Comparison of ENCODE assay signal across 10 cellular contexts in genomic region chr4:183100827-183101226, GRCh38. TPM values are rescaled to one million over a fixed set of nuclear protein-coding genes. Genes with fewer than 3 reads are reported as not detected.
DNase-seq lines count a peak whose midpoint lies in the region; ATAC-seq and TF ChIP-seq lines count a peak whose summit lies in the region.
"Had no signal": no experiment of that assay in that cellular context is flagged by ENCODE, and none has a peak within 500 bp of the region (broad histone marks: within the 10 kb centered on the region; RNA-seq: fewer than 3 reads in every experiment).

No MANE protein-coding gene starts in this region.

- TF ChIP-seq CTCF in AG09309 (IDR thresholded peaks at IDR 0.05; ENCODE audit: control insufficient read depth, insufficient read depth, low read depth, low read length, missing control alignments) (no peak), HFFc6 (IDR thresholded peaks at IDR 0.05) (no peak), mucosa of descending colon (IDR thresholded peaks at IDR 0.05) (no peak)

- DNase-seq in AG09309 (ENCODE audit: low read depth) (no peak), HFFc6 (no peak), mucosa of descending colon (no peak), NK-92 (lab: John Stamatoyannopoulos, UW; ENCODE audit: unreplicated experiment) (no peak)
- DNase-seq in central memory CD8-positive, alpha-beta T cell (ENCODE audit: low spot score in 2 of 2) = no peak
- DNase-seq in activated effector memory CD4-positive, alpha-beta T cell treated with Interleukin-2 at 50 U/mL for 16 hours = no peak
- DNase-seq: amygdala had no signal

- no peaks in the 10 kb centered on the region for H3K9me3 ChIP-seq in mucosa of descending colon
- H3K9me3 ChIP-seq: prostate gland had no signal

- H3K27me3 Mint-ChIP-seq in HFFc6 (ENCODE audit: insufficient read depth) = peaks cover 4% of the 10 kb centered on the region
- peaks cover 33% of the 10 kb centered on the region for H3K27me3 Mint-ChIP-seq in central memory CD8-positive, alpha-beta T cell

- H3K4me1 Mint-ChIP-seq in HFFc6 (ENCODE audit: low read depth) = peaks cover 43% of the 10 kb centered on the region
- H3K4me1 Mint-ChIP-seq in central memory CD8-positive, alpha-beta T cell = no peaks in the 10 kb centered on the region

- H3K9me3 Mint-ChIP-seq in HFFc6 = no peaks in the 10 kb centered on the region
- H3K9me3 Mint-ChIP-seq in central memory CD8-positive, alpha-beta T cell = no peaks in the 10 kb centered on the region

- H3K36me3 ChIP-seq in mucosa of descending colon (ENCODE audit: low read depth) = no peaks in the 10 kb centered on the region
- H3K36me3 ChIP-seq: prostate gland had no signal

- peak overlapping the region; percentile 63 for H3K27ac Mint-ChIP-seq in HFFc6
- H3K27ac Mint-ChIP-seq in central memory CD8-positive, alpha-beta T cell (ENCODE audit: low read depth) = no peak overlapping the region

- H3K4me1 ChIP-seq in mucosa of descending colon (ENCODE audit: low read depth) = peaks cover 20% of the 10 kb centered on the region

- ATAC-seq in central memory CD8-positive, alpha-beta T cell (replicated peaks; ENCODE audit: extremely low read depth, poor library complexity, severe bottlenecking) = no peak
- ATAC-seq in mucosa of descending colon = peak; percentile 20
- no peak for ATAC-seq in HG03565 (IDR thresholded peaks at IDR 0.05; ENCODE audit: unreplicated experiment)
- no peak for ATAC-seq in HG03139 (IDR thresholded peaks at IDR 0.05; ENCODE audit: unreplicated experiment)

- intact Hi-C loops in mucosa of descending colon (cut with DNase I, micrococcal nuclease) = no loop called here

- H3K36me3 Mint-ChIP-seq in HFFc6 (ENCODE audit: low read depth) = peaks cover 5% of the 10 kb centered on the region; the same call in 1 of the 2 replicates
- no peaks in the 10 kb centered on the region for H3K36me3 Mint-ChIP-seq in central memory CD8-positive, alpha-beta T cell (ENCODE audit: insufficient read depth)

- peak overlapping the region; percentile 94 for H3K4me3 Mint-ChIP-seq in HFFc6
- peak overlapping the region; percentile 11 for H3K4me3 Mint-ChIP-seq in central memory CD8-positive, alpha-beta T cell

- H3K4me3 ChIP-seq in AG09309 (ENCODE audit: control insufficient read depth, low read depth, low read length) = peak overlapping the region; percentile 65
- no peak overlapping the region for H3K4me3 ChIP-seq in mucosa of descending colon

RNA-seq across cellular contexts. Expression of gene WWC2, which starts 1.8 kb away (rescaled TPM):
- total RNA-seq in HFFc6 (2021; fragmentation: NEBNext Ultra II Directional; extraction: Animal tissue kit (Norgen Biotek cat#: 25700)) = 100 to 1,000 TPM in 2 of 6 experiments, 10 to 100 TPM in 4; 86.3 to 114 (median 95.2) TPM
- 10 to 100 TPM in 1 of 3 donors, 1 to 10 TPM in 2; 6.4 to 31.2 (median 7.7) TPM for total RNA-seq in mucosa of descending colon
